In the genomic region with DNA sequence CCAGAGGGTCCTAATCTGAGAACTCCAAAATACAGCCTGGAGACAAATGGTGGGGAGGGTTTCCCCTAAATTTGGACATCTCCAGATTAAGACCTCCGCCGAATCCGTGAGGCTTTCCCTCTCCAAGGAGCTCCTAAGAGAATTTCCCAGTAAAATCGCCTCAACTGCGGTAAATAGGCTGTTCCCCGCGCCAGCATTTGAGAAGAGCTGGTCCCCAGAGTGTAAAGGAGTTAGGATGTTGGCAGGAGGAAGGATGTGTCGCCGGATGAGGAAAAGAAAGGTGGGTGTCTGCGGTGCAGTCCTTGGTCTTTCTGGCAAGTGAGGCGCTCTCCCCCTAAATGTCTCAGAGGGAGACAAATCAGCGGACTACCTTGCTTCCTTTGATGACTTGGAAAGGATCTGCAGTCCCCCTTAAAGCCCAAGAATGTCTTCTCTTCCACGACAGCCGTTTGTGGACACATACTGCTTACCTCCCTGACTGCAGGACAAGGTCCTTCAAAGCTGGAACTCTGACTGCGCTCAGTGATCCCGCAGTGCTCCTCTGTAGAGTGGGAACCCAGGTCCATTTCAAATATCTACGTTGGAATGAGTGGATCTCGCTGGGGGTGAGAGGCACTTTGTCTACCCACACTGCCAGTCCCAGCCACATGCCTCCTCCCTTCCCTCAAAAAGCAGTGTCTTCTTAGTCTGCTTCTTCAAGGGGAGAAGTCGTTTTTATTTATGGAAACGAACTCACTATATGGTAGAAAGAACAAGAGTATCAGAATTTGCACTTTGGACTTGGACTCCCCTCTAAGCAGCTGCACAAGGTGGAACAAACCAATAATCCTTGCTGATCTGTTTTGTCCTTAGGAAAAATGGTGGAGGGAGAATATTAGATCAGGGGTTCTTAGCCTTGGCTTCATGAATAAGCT, we compare ENCODE assay signal across 8 cellular contexts. TPM values are rescaled to one million over a fixed set of nuclear protein-coding genes. Genes with fewer than 3 reads are reported as not detected.
A peak's percentile ranks its signal among the peaks of the same experiment; 100 is the strongest.
DNase-seq lines count a peak whose midpoint lies in the region; ATAC-seq and TF ChIP-seq lines count a peak whose summit lies in the region.

No MANE protein-coding gene starts in this region.

- no peak for ATAC-seq in left cardiac atrium
- ATAC-seq in aorta (ENCODE audit: low FRiP score): no peak
- ATAC-seq in left lobe of liver: no peak
- ATAC-seq in GM19351 (IDR thresholded peaks at IDR 0.05; ENCODE audit: unreplicated experiment): no peak

- peak overlapping the region; percentile 96 for H3K4me3 ChIP-seq in left ventricle myocardium inferior
- peak overlapping the region; percentile 84 to 98 (median 86) for H3K4me3 ChIP-seq in breast epithelium
- peak overlapping the region; percentile 52 to 84 for H3K4me3 ChIP-seq in mucosa of rectum (ENCODE audit: low read length in 2 of 2)
- H3K4me3 ChIP-seq in aorta (ENCODE audit: low read length in 2 of 2): peak overlapping the region; percentile 71 to 97

- no peaks in the 10 kb centered on the region for H3K36me3 ChIP-seq in left ventricle myocardium inferior
- H3K36me3 ChIP-seq in breast epithelium: no peaks in the 10 kb centered on the region
- no peaks in the 10 kb centered on the region for H3K36me3 ChIP-seq in mucosa of rectum (ENCODE audit: control insufficient read depth in 2 of 2, insufficient read depth in 2 of 2, low read length in 2 of 2)
- no peaks in the 10 kb centered on the region for H3K36me3 ChIP-seq in aorta (ENCODE audit: control insufficient read depth in 1 of 2, insufficient read depth in 2 of 2, low read length in 1 of 2)

- DNase-seq in left ventricle myocardium inferior: no peak
- no peak for DNase-seq in left cardiac atrium
- peak in 1 of 2 donors; percentile 35 for DNase-seq in breast epithelium (ENCODE audit: low spot score in 2 of 2)
- no peak for DNase-seq in aorta
- DNase-seq in left lobe of liver (ENCODE audit: low spot score): no peak
- no peak for DNase-seq in SW 1271 (lab: John Stamatoyannopoulos, UW)

- TF ChIP-seq CTCF in left ventricle myocardium inferior (IDR thresholded peaks at IDR 0.05; ENCODE audit: borderline replicate concordance): no peak
- peak in 1 of 3 donors; percentile 9 for TF ChIP-seq CTCF in breast epithelium (IDR thresholded peaks at IDR 0.05)

- H3K9ac ChIP-seq in mucosa of rectum (ENCODE audit: low read depth in 1 of 2, low read length in 2 of 2): peak overlapping the region in 1 of 2 donors; percentile 45

- H3K27me3 ChIP-seq in left ventricle myocardium inferior (ENCODE audit: low read depth) (no peaks in the 10 kb centered on the region), breast epithelium (no peaks in the 10 kb centered on the region), mucosa of rectum (ENCODE audit: control insufficient read depth in 2 of 2, insufficient read depth in 2 of 2, low read length in 2 of 2) (peaks cover 0 to 3% of the 10 kb centered on the region in 2 donors), aorta (ENCODE audit: control insufficient read depth in 1 of 2, insufficient read depth in 2 of 2, low read length in 1 of 2) (no peaks in the 10 kb centered on the region)

- WGBS in aorta, 2 donors: 24 to 25% methylated on average over 20 of the region's 20 CpGs

- H3K9me3 ChIP-seq in left ventricle myocardium inferior (replicated peaks) (peaks cover 5% of the 10 kb centered on the region), breast epithelium (no peaks in the 10 kb centered on the region), mucosa of rectum (ENCODE audit: control insufficient read depth in 2 of 2, low read length in 2 of 2) (no peaks in the 10 kb centered on the region), aorta (ENCODE audit: control insufficient read depth, low read length) (no peaks in the 10 kb centered on the region)

- H3K27ac ChIP-seq in left ventricle myocardium inferior (replicated peaks): peak overlapping the region; percentile 73
- peak overlapping the region; percentile 91 to 97 for H3K27ac ChIP-seq in breast epithelium
- H3K27ac ChIP-seq in mucosa of rectum (ENCODE audit: low read depth in 2 of 2, low read length in 2 of 2): peak overlapping the region in 1 of 2 donors; percentile 70
- peak overlapping the region in 1 of 2 donors; percentile 1 for H3K27ac ChIP-seq in aorta (ENCODE audit: low read depth in 1 of 2, low read length in 2 of 2)

- no peak for TF ChIP-seq POLR2A in breast epithelium (IDR thresholded peaks at IDR 0.05)

- H3K4me1 ChIP-seq in left ventricle myocardium inferior: peaks cover 32% of the 10 kb centered on the region
- no peaks in the 10 kb centered on the region for H3K4me1 ChIP-seq in breast epithelium
- peaks cover 7 to 19% of the 10 kb centered on the region in 2 donors for H3K4me1 ChIP-seq in mucosa of rectum (ENCODE audit: control insufficient read depth in 2 of 2, insufficient read depth in 2 of 2, low read length in 2 of 2)
- no peaks in the 10 kb centered on the region for H3K4me1 ChIP-seq in aorta (ENCODE audit: control insufficient read depth in 1 of 2, insufficient read depth in 2 of 2, low read length in 2 of 2)

- intact Hi-C loops in left ventricle myocardium inferior (cut with micrococcal nuclease) (no loop called here), left cardiac atrium (cut with DNase I) (loop anchor here in 1 of 2 donors (5.0 kb wide), 1 partner anchor 80 kb away; no protein-coding TSS in a partner anchor), breast epithelium (cut with DNase I; ENCODE audit: low total_unique reads) (loop anchor here (10.0 kb wide), 1 partner anchor 53 kb away; no protein-coding TSS in a partner anchor), aorta (cut with DNase I) (loop anchor here (2.0 to 5.0 kb wide), 4 partner anchors 40 to 80 kb away; no protein-coding TSS in a partner anchor)

RNA-seq across cellular contexts. Expression of a gene that starts 1.0 kb away (rescaled TPM):
- total RNA-seq in left ventricle myocardium inferior (8.9 TPM), left cardiac atrium (10 to 100 TPM; 12.0 to 13.6 TPM), breast epithelium (100 to 1,000 TPM in 2 of 3 donors, 10 to 100 TPM in 1; 43.0 to 192 (median 138) TPM), aorta (10 to 100 TPM; 50.5 to 70.6 TPM), left lobe of liver (9.3 TPM)
- polyA plus RNA-seq in aorta: 10 to 100 TPM; 10.0 to 20.3 TPM
